In genomic region chr2:74328074-74328473, GRCh38 we compare ENCODE assay signal across 29 cellular contexts. TPM values are rescaled to one million over a fixed set of nuclear protein-coding genes. Genes with fewer than 3 reads are reported as not detected.
"Had no signal": no experiment of that assay in that cellular context is flagged by ENCODE, and none has a peak within 500 bp of the region (broad histone marks: within the 10 kb centered on the region; RNA-seq: fewer than 3 reads in every experiment).

No MANE protein-coding gene starts in this region.

- H3K27ac ChIP-seq: esophagus squamous epithelium, gastrocnemius medialis, left ventricle myocardium inferior, right lobe of liver, skin epidermis, vagina, VCaP had no signal

- H3K4me3 ChIP-seq: esophagus squamous epithelium, gastrocnemius medialis, left ventricle myocardium inferior, right lobe of liver, skin epidermis, vagina had no signal

- FAIRE-seq: kidney had no signal

- H3K36me3 ChIP-seq: right lobe of liver, vagina had no signal

- H3K4me1 ChIP-seq: esophagus squamous epithelium, gastrocnemius medialis, right lobe of liver, vagina had no signal

- H3K4me1 Mint-ChIP-seq: activated naive CD4-positive, alpha-beta T cell treated with anti-CD3 and anti-CD28 coated beads, Interleukin-2, amount 50 U/mL, for 24 hours; brain; mesothelial cell of epicardium; stimulated activated effector memory CD8-positive, alpha-beta T cell treated with anti-CD3 and anti-CD28 coated beads, Interleukin-12 subunit alpha, Interleukin-12 subunit beta, amount 100 ng/mL, for 72 hours; stimulated activated naive CD8-positive, alpha-beta T cell treated with anti-CD3 and anti-CD28 coated beads, Interleukin-15, amount 100 ng/mL, for 72 hours had no signal

- H3K36me3 Mint-ChIP-seq: stimulated activated effector memory CD8-positive, alpha-beta T cell treated with anti-CD3 and anti-CD28 coated beads, Interleukin-12 subunit alpha, Interleukin-12 subunit beta, amount 100 ng/mL, for 72 hours had no signal

- H3K27me3 ChIP-seq: esophagus squamous epithelium, gastrocnemius medialis, right lobe of liver, vagina had no signal

- H3K9me3 Mint-ChIP-seq: activated naive CD4-positive, alpha-beta T cell treated with anti-CD3 and anti-CD28 coated beads, Interleukin-2, amount 50 U/mL, for 24 hours; activated T-helper 1 cell treated with anti-CD3 and anti-CD28 coated beads, Interleukin-12 subunit alpha, Interleukin-12 subunit beta, Interleukin-2, Interleukin-4 antibody, amounts not matched to agents 30 ng/mL and 10 ng/mL and 1 ng/mL, durations not matched to agents 14 hours and 24 hours and 36 hours; brain; effector memory CD8-positive, alpha-beta T cell; mesothelial cell of epicardium; natural killer cell; stimulated activated effector memory CD8-positive, alpha-beta T cell treated with anti-CD3 and anti-CD28 coated beads, Interleukin-12 subunit alpha, Interleukin-12 subunit beta, amount 100 ng/mL, for 72 hours; stimulated activated naive CD8-positive, alpha-beta T cell treated with anti-CD3 and anti-CD28 coated beads, Interleukin-15, amount 100 ng/mL, for 72 hours; T-cell; T-helper 2 cell treated with Interferon-gamma antibody and Interleukin-4, amounts not matched to agents 5 μg/mL and 100 μg/mL, for 36 hours had no signal

- H3K4me3 Mint-ChIP-seq: activated CD8-positive, alpha-beta T cell treated with anti-CD3 and anti-CD28 coated beads, Interleukin-2, amount 10 ng/mL, durations not matched to agents 7 days and 5 days; activated naive CD4-positive, alpha-beta T cell treated with anti-CD3 and anti-CD28 coated beads, Interleukin-2, amount 50 U/mL, for 24 hours; activated T-helper 1 cell treated with anti-CD3 and anti-CD28 coated beads, Interleukin-12 subunit alpha, Interleukin-12 subunit beta, Interleukin-2, Interleukin-4 antibody, amounts not matched to agents 30 ng/mL and 10 ng/mL and 1 ng/mL, durations not matched to agents 14 hours and 24 hours and 36 hours; effector memory CD8-positive, alpha-beta T cell; mesothelial cell of epicardium; natural killer cell; stimulated activated effector memory CD8-positive, alpha-beta T cell treated with anti-CD3 and anti-CD28 coated beads, Interleukin-12 subunit alpha, Interleukin-12 subunit beta, amount 100 ng/mL, for 72 hours; stimulated activated naive CD8-positive, alpha-beta T cell treated with anti-CD3 and anti-CD28 coated beads, Interleukin-15, amount 100 ng/mL, for 72 hours; T-cell; T-helper 2 cell treated with Interferon-gamma antibody and Interleukin-4, amounts not matched to agents 5 μg/mL and 100 μg/mL, for 36 hours had no signal

- H3K27me3 Mint-ChIP-seq: activated naive CD4-positive, alpha-beta T cell treated with anti-CD3 and anti-CD28 coated beads, Interleukin-2, amount 50 U/mL, for 24 hours; effector memory CD8-positive, alpha-beta T cell; stimulated activated naive CD8-positive, alpha-beta T cell treated with anti-CD3 and anti-CD28 coated beads, Interleukin-15, amount 100 ng/mL, for 72 hours; T-cell had no signal

- H3K9me3 ChIP-seq: esophagus squamous epithelium, gastrocnemius medialis, left ventricle myocardium inferior, right lobe of liver, vagina had no signal

- DNase-seq: activated CD4-positive, alpha-beta T cell treated with anti-CD3 and anti-CD28 coated beads for 1 hour; activated CD4-positive, alpha-beta T cell treated with anti-CD3 and anti-CD28 coated beads, Interleukin-2, amount 50 U/mL, for 1 hour; activated CD8-positive, alpha-beta T cell treated with anti-CD3 and anti-CD28 coated beads, Interleukin-2, amount 10 ng/mL, durations not matched to agents 7 days and 5 days; activated gamma-delta T cell; aorta; central memory CD4-positive, alpha-beta T cell; dermis blood vessel endothelial cell; effector memory CD8-positive, alpha-beta T cell; esophagus squamous epithelium; gastrocnemius medialis; hypothalamus; kidney; left ventricle myocardium inferior; mammary epithelial cell; natural killer cell; right lobe of liver; stimulated activated CD4-positive, alpha-beta T cell treated with anti-CD3 and anti-CD28 coated beads, Interleukin-2, amount 100 ng/mL, for 24 hours; stimulated activated naive CD8-positive, alpha-beta T cell treated with anti-CD3 and anti-CD28 coated beads, Interleukin-15, amount 100 ng/mL, for 72 hours; T-cell; trophoblast cell had no signal

- ATAC-seq: activated CD8-positive, alpha-beta T cell treated with anti-CD3 and anti-CD28 coated beads, Interleukin-2, amount 10 ng/mL, durations not matched to agents 7 days and 5 days; effector memory CD8-positive, alpha-beta T cell; gastrocnemius medialis; right lobe of liver; stimulated activated effector memory CD8-positive, alpha-beta T cell treated with anti-CD3 and anti-CD28 coated beads, Interleukin-12 subunit alpha, Interleukin-12 subunit beta, amount 100 ng/mL, for 72 hours; stimulated activated naive CD8-positive, alpha-beta T cell treated with anti-CD3 and anti-CD28 coated beads, Interleukin-15, amount 100 ng/mL, for 72 hours; T-cell had no signal

- H3K27ac Mint-ChIP-seq: activated CD8-positive, alpha-beta T cell treated with anti-CD3 and anti-CD28 coated beads, Interleukin-2, amount 10 ng/mL, durations not matched to agents 7 days and 5 days; activated naive CD4-positive, alpha-beta T cell treated with anti-CD3 and anti-CD28 coated beads, Interleukin-2, amount 50 U/mL, for 24 hours; activated T-helper 1 cell treated with anti-CD3 and anti-CD28 coated beads, Interleukin-12 subunit alpha, Interleukin-12 subunit beta, Interleukin-2, Interleukin-4 antibody, amounts not matched to agents 30 ng/mL and 10 ng/mL and 1 ng/mL, durations not matched to agents 14 hours and 24 hours and 36 hours; brain; effector memory CD8-positive, alpha-beta T cell; mesothelial cell of epicardium; natural killer cell; stimulated activated effector memory CD8-positive, alpha-beta T cell treated with anti-CD3 and anti-CD28 coated beads, Interleukin-12 subunit alpha, Interleukin-12 subunit beta, amount 100 ng/mL, for 72 hours; stimulated activated naive CD8-positive, alpha-beta T cell treated with anti-CD3 and anti-CD28 coated beads, Interleukin-15, amount 100 ng/mL, for 72 hours; T-cell; T-helper 2 cell treated with Interferon-gamma antibody and Interleukin-4, amounts not matched to agents 5 μg/mL and 100 μg/mL, for 36 hours had no signal

RNA-seq across cellular contexts. Expression of gene SLC4A5, which starts 15.1 kb away (rescaled TPM):
- total RNA-seq: dermis blood vessel endothelial cell had no signal
